1 cellular context compared by ENCODE assay signal in the genomic region with DNA sequence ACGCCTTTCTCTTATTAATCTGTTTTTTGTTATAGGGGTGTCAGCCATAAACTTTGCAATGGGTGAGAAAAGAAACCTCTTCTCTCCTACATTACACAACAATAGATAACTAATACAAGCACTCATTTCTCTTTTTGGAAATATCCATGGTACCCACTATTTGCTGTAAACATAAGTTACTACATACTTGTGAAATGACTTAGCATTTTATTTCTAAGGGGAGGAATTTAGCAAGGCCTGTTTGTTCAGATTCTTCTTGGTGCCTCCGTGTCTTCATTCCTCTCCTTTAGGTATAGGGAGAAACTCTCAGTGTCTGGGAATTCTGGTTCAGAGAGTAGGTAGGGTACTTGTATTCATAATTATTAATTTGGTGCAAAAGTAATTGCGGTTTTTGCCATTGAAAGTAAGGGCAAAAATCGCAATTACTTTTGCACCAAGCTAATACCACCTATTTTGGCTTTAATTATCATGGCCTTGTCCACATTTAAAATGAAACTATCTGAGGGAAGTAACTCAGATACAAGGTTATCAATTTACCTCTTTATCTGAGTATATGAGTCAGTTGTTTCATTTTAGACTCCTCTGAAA.
TF ChIP-seq lines count a peak whose summit lies in the region.

No MANE protein-coding gene starts in this region.

TF ChIP-seq in K562, 482 proteins besides CTCF, POLR2A, EP300 and RAD21:
- TF ChIP-seq, protein P1, sequence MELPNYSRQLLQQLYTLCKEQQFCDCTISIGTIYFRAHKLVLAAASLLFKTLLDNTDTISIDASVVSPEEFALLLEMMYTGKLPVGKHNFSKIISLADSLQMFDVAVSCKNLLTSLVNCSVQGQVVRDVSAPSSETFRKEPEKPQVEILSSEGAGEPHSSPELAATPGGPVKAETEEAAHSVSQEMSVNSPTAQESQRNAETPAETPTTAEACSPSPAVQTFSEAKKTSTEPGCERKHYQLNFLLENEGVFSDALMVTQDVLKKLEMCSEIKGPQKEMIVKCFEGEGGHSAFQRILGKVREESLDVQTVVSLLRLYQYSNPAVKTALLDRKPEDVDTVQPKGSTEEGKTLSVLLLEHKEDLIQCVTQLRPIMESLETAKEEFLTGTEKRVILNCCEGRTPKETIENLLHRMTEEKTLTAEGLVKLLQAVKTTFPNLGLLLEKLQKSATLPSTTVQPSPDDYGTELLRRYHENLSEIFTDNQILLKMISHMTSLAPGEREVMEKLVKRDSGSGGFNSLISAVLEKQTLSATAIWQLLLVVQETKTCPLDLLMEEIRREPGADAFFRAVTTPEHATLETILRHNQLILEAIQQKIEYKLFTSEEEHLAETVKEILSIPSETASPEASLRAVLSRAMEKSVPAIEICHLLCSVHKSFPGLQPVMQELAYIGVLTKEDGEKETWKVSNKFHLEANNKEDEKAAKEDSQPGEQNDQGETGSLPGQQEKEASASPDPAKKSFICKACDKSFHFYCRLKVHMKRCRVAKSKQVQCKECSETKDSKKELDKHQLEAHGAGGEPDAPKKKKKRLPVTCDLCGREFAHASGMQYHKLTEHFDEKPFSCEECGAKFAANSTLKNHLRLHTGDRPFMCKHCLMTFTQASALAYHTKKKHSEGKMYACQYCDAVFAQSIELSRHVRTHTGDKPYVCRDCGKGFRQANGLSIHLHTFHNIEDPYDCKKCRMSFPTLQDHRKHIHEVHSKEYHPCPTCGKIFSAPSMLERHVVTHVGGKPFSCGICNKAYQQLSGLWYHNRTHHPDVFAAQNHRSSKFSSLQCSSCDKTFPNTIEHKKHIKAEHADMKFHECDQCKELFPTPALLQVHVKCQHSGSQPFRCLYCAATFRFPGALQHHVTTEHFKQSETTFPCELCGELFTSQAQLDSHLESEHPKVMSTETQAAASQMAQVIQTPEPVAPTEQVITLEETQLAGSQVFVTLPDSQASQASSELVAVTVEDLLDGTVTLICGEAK (IDR thresholded peaks at IDR 0.05) = peak; percentile 70
- TF ChIP-seq, protein P1 (CRISPR knock-in tag; IDR thresholded peaks at IDR 0.05) = no peak
- no peak for TF ChIP-seq NR2F6 (CRISPR knock-in tag; IDR thresholded peaks at IDR 0.05)
